Comparison of ENCODE assay signal across 18 cellular contexts in genomic region chrX:103100484-103100883, GRCh38. TPM values are rescaled to one million over a fixed set of nuclear protein-coding genes. Genes with fewer than 3 reads are reported as not detected.
DNase-seq lines count a peak whose midpoint lies in the region; ATAC-seq and TF ChIP-seq lines count a peak whose summit lies in the region.
"Had no signal": no experiment of that assay in that cellular context is flagged by ENCODE, and none has a peak within 500 bp of the region (broad histone marks: within the 10 kb centered on the region; RNA-seq: fewer than 3 reads in every experiment).

No MANE protein-coding gene starts in this region.

- no peak for DNase-seq in cardiac muscle cell (ENCODE audit: low read depth in 1 of 2, low spot score in 1 of 2)
- no peak for DNase-seq in left cardiac atrium
- DNase-seq in SK-N-MC (ENCODE audit: low read depth, low spot score), result no peak
- no peak for DNase-seq in mesendoderm
- DNase-seq in hepatocyte (ENCODE audit: low spot score), result no peak
- DNase-seq in Ammon's horn (ENCODE audit: low spot score), result no peak
- DNase-seq: AML-193; BE2C; C1 segment of cervical spinal cord; Caco-2; Calu3; CD4-positive, alpha-beta memory T cell; CD4-positive, CD25-positive, alpha-beta regulatory T cell; GF-D8 had no signal

- no peak overlapping the region for H4K5ac ChIP-seq in mesendoderm (ENCODE audit: low read length)

- TF ChIP-seq CTCF in cardiac muscle cell (IDR thresholded peaks at IDR 0.05; ENCODE audit: low read depth, low read length) (no peak), hepatocyte (IDR thresholded peaks at IDR 0.05; ENCODE audit: poor library complexity) (no peak)

- intact Hi-C loops in left cardiac atrium (cut with DNase I), result no loop called here

- H4K20me1 ChIP-seq in hepatocyte (ENCODE audit: insufficient read depth, poor library complexity, severe bottlenecking), result no peaks in the 10 kb centered on the region
- H4K20me1 ChIP-seq: BLaER1 had no signal

- no peak overlapping the region for H2AK5ac ChIP-seq in mesendoderm (ENCODE audit: low read length)

- H3K27me3 ChIP-seq in cardiac muscle cell, result no peaks in the 10 kb centered on the region
- no peaks in the 10 kb centered on the region for H3K27me3 ChIP-seq in mesendoderm (ENCODE audit: insufficient read depth, low read length, poor library complexity)
- H3K27me3 ChIP-seq in hepatocyte, result no peaks in the 10 kb centered on the region
- H3K27me3 ChIP-seq: BE2C, BLaER1 had no signal

- no CpG with 5 or more reads among the region's 4 CpGs for WGBS in mesendoderm (ENCODE audit: extremely low coverage, insufficient coverage, low lambda C conversion rate)
- WGBS in hepatocyte (ENCODE audit: low lambda C conversion rate, missing lambda C conversion rate), result 76% methylated on average over 4 of the region's 4 CpGs

- no peaks in the 10 kb centered on the region for H3K9me3 ChIP-seq in cardiac muscle cell (ENCODE audit: low read depth)
- no peaks in the 10 kb centered on the region for H3K9me3 ChIP-seq in SK-N-MC (ENCODE audit: low read depth, low read length)
- H3K9me3 ChIP-seq in hepatocyte (ENCODE audit: low read depth), result no peaks in the 10 kb centered on the region
- H3K9me3 ChIP-seq: A549, BE2C, Caco-2 had no signal

- H3K79me2 ChIP-seq in mesendoderm (ENCODE audit: control insufficient read depth, insufficient read depth, low read length) (no peaks in the 10 kb centered on the region), hepatocyte (no peaks in the 10 kb centered on the region)

- H2AFZ ChIP-seq in hepatocyte, result no peak overlapping the region

- H3K27ac ChIP-seq in cardiac muscle cell (peak overlapping the region; percentile 89), SK-N-MC (peak overlapping the region; percentile 90), mesendoderm (ENCODE audit: low read depth, low read length) (peak overlapping the region; percentile 44), hepatocyte (no peak overlapping the region)
- H3K27ac ChIP-seq: 22Rv1, A549, BLaER1 had no signal

- H3K56ac ChIP-seq in mesendoderm (ENCODE audit: low read length), result no peak overlapping the region

- H2BK5ac ChIP-seq in mesendoderm (ENCODE audit: low read length), result no peak overlapping the region

- H3K18ac ChIP-seq in mesendoderm (ENCODE audit: low read length), result no peak overlapping the region

- H3K4me2 ChIP-seq in mesendoderm (ENCODE audit: low read length), result no peak overlapping the region
- H3K4me2 ChIP-seq in hepatocyte, result no peak overlapping the region
- H3K4me2 ChIP-seq: A549, BLaER1 had no signal

- no peak overlapping the region for H3K4me3 ChIP-seq in cardiac muscle cell
- H3K4me3 ChIP-seq in SK-N-MC, result peak overlapping the region; percentile 52; the same call in 1 of the 2 replicates
- no peak overlapping the region for H3K4me3 ChIP-seq in mesendoderm (ENCODE audit: low read length)
- H3K4me3 ChIP-seq in hepatocyte, result no peak overlapping the region
- H3K4me3 ChIP-seq: A549, BLaER1 had no signal

- H3K4ac ChIP-seq in mesendoderm (ENCODE audit: low read depth, low read length), result no peak overlapping the region

- no peak overlapping the region for H3K9ac ChIP-seq in SK-N-MC (ENCODE audit: insufficient read length)
- no peak overlapping the region for H3K9ac ChIP-seq in mesendoderm (ENCODE audit: low read length)
- H3K9ac ChIP-seq: BLaER1 had no signal

- ATAC-seq in left cardiac atrium, result no peak
- ATAC-seq: A549 had no signal

- no peaks in the 10 kb centered on the region for H3K9me2 ChIP-seq in hepatocyte (replicated peaks; ENCODE audit: insufficient read depth)

- no peak overlapping the region for H4K8ac ChIP-seq in mesendoderm (ENCODE audit: low read depth, low read length)

- no peak overlapping the region for H2BK120ac ChIP-seq in mesendoderm (ENCODE audit: low read depth, low read length)

- no peak overlapping the region for H2BK15ac ChIP-seq in mesendoderm (replicated peaks; ENCODE audit: low read depth)

- no peak overlapping the region for H3K23ac ChIP-seq in mesendoderm (ENCODE audit: low read length)

- H3K79me1 ChIP-seq in mesendoderm (ENCODE audit: low read length), result no peaks in the 10 kb centered on the region

- H3K4me1 ChIP-seq in cardiac muscle cell (ENCODE audit: low read depth) (peaks cover 12% of the 10 kb centered on the region), mesendoderm (ENCODE audit: control insufficient read depth, low read depth, low read length) (peaks cover 2% of the 10 kb centered on the region), hepatocyte (ENCODE audit: insufficient read depth) (no peaks in the 10 kb centered on the region)
- H3K4me1 ChIP-seq: A549, BE2C, BLaER1 had no signal

- H3K36me3 ChIP-seq in cardiac muscle cell (no peaks in the 10 kb centered on the region), SK-N-MC (ENCODE audit: insufficient read depth, low read length) (no peaks in the 10 kb centered on the region), mesendoderm (ENCODE audit: control insufficient read depth, insufficient read depth, low read length) (no peaks in the 10 kb centered on the region), hepatocyte (replicated peaks; ENCODE audit: insufficient read depth, low read depth) (no peaks in the 10 kb centered on the region)
- H3K36me3 ChIP-seq: BE2C, BLaER1 had no signal

RNA-seq across cellular contexts. Expression of gene NXF3, which starts 7.5 kb away (rescaled TPM):
- total RNA-seq in cardiac muscle cell (0.27 and 0.46 TPM in 2 replicates), left cardiac atrium (1 to 10 TPM; 1.0 to 1.6 TPM), hepatocyte (not detected in 2 replicates)
- polyA plus RNA-seq in cardiac muscle cell (not detected in 2 replicates), hepatocyte (1.9 TPM in 1 of 2 replicates, not detected in the other)
- 0.01 TPM for polyA plus RNA-seq in mesendoderm (2013, experiment 1 of 2)
- 0.08 TPM for polyA plus RNA-seq in mesendoderm (2013, experiment 2 of 2)
- total RNA-seq: Calu3; CD4-positive, alpha-beta memory T cell; CD4-positive, CD25-positive, alpha-beta regulatory T cell had no signal
- polyA plus RNA-seq: A549; CD14-positive monocyte; CD4-positive, alpha-beta memory T cell; CD4-positive, CD25-positive, alpha-beta regulatory T cell had no signal

RNA-seq across cellular contexts. Expression of gene BEX1, which starts 36.5 kb away (rescaled TPM):
- total RNA-seq in cardiac muscle cell (102 and 179 TPM in 2 replicates), left cardiac atrium (1 to 10 TPM; 2.2 to 8.9 TPM), hepatocyte (60.6 and 69.4 TPM in 2 replicates)
- polyA plus RNA-seq in cardiac muscle cell (96.5 and 166 TPM in 2 replicates), hepatocyte (72.2 and 78.1 TPM in 2 replicates)
- polyA plus RNA-seq in mesendoderm (2013, experiment 1 of 2), result 117 TPM
- polyA plus RNA-seq in mesendoderm (2013, experiment 2 of 2), result 117 TPM
- total RNA-seq: Caco-2; CD4-positive, alpha-beta memory T cell had no signal
- polyA plus RNA-seq: A549 had no signal
